Comparison of ENCODE assay signal across 21 cellular contexts in genomic region chr6:152716322-152716721, GRCh38. TPM values are rescaled to one million over a fixed set of nuclear protein-coding genes. Genes with fewer than 3 reads are reported as not detected.
"Had no signal": no experiment of that assay in that cellular context is flagged by ENCODE, and none has a peak within 500 bp of the region (broad histone marks: within the 10 kb centered on the region; RNA-seq: fewer than 3 reads in every experiment).

No MANE protein-coding gene starts in this region.

- H3K36me3 ChIP-seq: left lung, transverse colon had no signal

- H3K9me3 ChIP-seq: transverse colon had no signal

- H3K27me3 ChIP-seq: left lung, transverse colon had no signal

- H3K4me3 ChIP-seq: left lung, smooth muscle cell, transverse colon had no signal

- DNase-seq: activated CD4-positive, alpha-beta T cell treated with anti-CD3 and anti-CD28 coated beads for 1 hour; activated CD4-positive, alpha-beta T cell treated with anti-CD3 and anti-CD28 coated beads, Interleukin-2, amount 50 U/mL, for 48 hours; activated naive CD4-positive, alpha-beta T cell treated with anti-CD3 and anti-CD28 coated beads, Interleukin-2, amount 10 ng/mL, durations not matched to agents 7 days and 5 days; activated T-cell treated with anti-CD3 and anti-CD28 coated beads, Interleukin-2, amount 50 U/mL, for 1 hour; dermis blood vessel endothelial cell; effector memory CD8-positive, alpha-beta T cell; hippocampal formation; kidney; left lung; mesenchymal stem cell; natural killer cell; posterior cingulate gyrus; right cardiac atrium; stimulated activated CD4-positive, alpha-beta T cell treated with anti-CD3 and anti-CD28 coated beads, Interleukin-4, amount 100 ng/mL, for 4 hours; stimulated activated CD8-positive, alpha-beta memory T cell treated with anti-CD3 and anti-CD28 coated beads, Interleukin-4, amount 100 ng/mL, for 48 hours; stimulated activated naive CD8-positive, alpha-beta T cell treated with anti-CD3 and anti-CD28 coated beads, Interleukin-15, Interleukin-2, amounts not matched to agents 100 U/mL and 50 U/mL, for 24 hours; transverse colon had no signal

- ATAC-seq: effector memory CD8-positive, alpha-beta T cell; left lung; natural killer cell; right cardiac atrium; stimulated activated naive CD8-positive, alpha-beta T cell treated with anti-CD3 and anti-CD28 coated beads, Interleukin-15, Interleukin-2, amounts not matched to agents 100 U/mL and 50 U/mL, for 24 hours had no signal

- H3K27ac ChIP-seq: epithelial cell of prostate, left lung, transverse colon, VCaP had no signal

- H3K4me2 ChIP-seq: smooth muscle cell had no signal

- H3K4me1 ChIP-seq: left lung, transverse colon had no signal

RNA-seq across cellular contexts. Expression of gene MYCT1, which starts 18.6 kb away (rescaled TPM):
- total RNA-seq: chondrocyte, smooth muscle cell had no signal

RNA-seq across cellular contexts. Expression of gene VIP, which starts 34.3 kb away (rescaled TPM):
- total RNA-seq: chondrocyte, natural killer cell, smooth muscle cell had no signal
